In genomic region chr6:119078449-119079287, GRCh38 we compare ENCODE assay signal across 8 cellular contexts. TPM values are rescaled to one million over a fixed set of nuclear protein-coding genes. Genes with fewer than 3 reads are reported as not detected.
DNase-seq lines count a peak whose midpoint lies in the region; ATAC-seq and TF ChIP-seq lines count a peak whose summit lies in the region.

Gene FAM184A, minus strand, starts transcription at chr6:119078664. Its CDS starts 365 bp downstream, at chr6:119078299.

- no peak for TF ChIP-seq POLR2A in testis (IDR thresholded peaks at IDR 0.05)

- intact Hi-C loops in testis (cut with DNase I; ENCODE audit: low total_unique reads), result no loop called here

- TF ChIP-seq CTCF in omental fat pad (IDR thresholded peaks at IDR 0.05) (no peak), testis (IDR thresholded peaks at IDR 0.05) (peak in 2 of 3 experiments; percentile 13)

- no peaks in the 10 kb centered on the region for H3K9me3 ChIP-seq in testis

- CTCF ChIA-PET in activated naive CD4-positive, alpha-beta T cell treated with anti-CD3 and anti-CD28 coated beads, Interleukin-2, amount 10 ng/mL, durations not matched to agents 7 days and 5 days (lab: Charles Lee), result interaction anchor here (0.6 to 1.6 kb wide), 8 partner anchors 11 to 182 kb away, joined by 3 to 9 read pairs (median 4); no protein-coding TSS in a partner anchor

- WGBS in testis, 2 donors, result 0% methylated on average over 7 to 69 of the region's 91 CpGs

- H3K4me3 Mint-ChIP-seq in activated naive CD4-positive, alpha-beta T cell treated with anti-CD3 and anti-CD28 coated beads, Interleukin-2, amount 10 ng/mL, durations not matched to agents 7 days and 5 days, result peak within 1 kb of the TSS; percentile 76

- DNase-seq in DMS79 (lab: John Stamatoyannopoulos, UW) (peak; percentile 63), KBM-7 (peak; percentile 87), SK-MEL-5 (ENCODE audit: low read depth, low spot score) (peak; percentile 50), glomerular visceral epithelial cell (ENCODE audit: extremely low spot score) (peak; percentile 66), omental fat pad (ENCODE audit: low spot score) (peak; percentile 28), testis (peak; percentile 70)
- peak; percentile 85 for DNase-seq in activated naive CD4-positive, alpha-beta T cell treated with anti-CD3 and anti-CD28 coated beads, Interleukin-2, amount 10 ng/mL, durations not matched to agents 7 days and 5 days

- peaks cover 8% of the 10 kb centered on the region for H3K27me3 Mint-ChIP-seq in activated naive CD4-positive, alpha-beta T cell treated with anti-CD3 and anti-CD28 coated beads, Interleukin-2, amount 10 ng/mL, durations not matched to agents 7 days and 5 days

- in situ Hi-C loops in KBM-7 (cut with MboI; ENCODE audit: low pct_unique_long_range_greater_than_20kb, low sequenced_read_pairs), result no loop called here
- in situ Hi-C loops in SK-MEL-5 (cut with HindIII; ENCODE audit: low pct_unique_long_range_greater_than_20kb, low sequenced_read_pairs), result no loop called here

- peak within 1 kb of the TSS; percentile 71 to 87 for H3K27ac ChIP-seq in testis

- H3K27ac Mint-ChIP-seq in activated naive CD4-positive, alpha-beta T cell treated with anti-CD3 and anti-CD28 coated beads, Interleukin-2, amount 10 ng/mL, durations not matched to agents 7 days and 5 days, result peak within 1 kb of the TSS; percentile 81

- ATAC-seq in GM21737 (IDR thresholded peaks at IDR 0.05; ENCODE audit: unreplicated experiment) (peak; percentile 68), omental fat pad (ENCODE audit: low FRiP score) (peak; percentile 87)

- H3K4me1 Mint-ChIP-seq in activated naive CD4-positive, alpha-beta T cell treated with anti-CD3 and anti-CD28 coated beads, Interleukin-2, amount 10 ng/mL, durations not matched to agents 7 days and 5 days, result peaks cover 39% of the 10 kb centered on the region

- no peaks in the 10 kb centered on the region for H3K27me3 ChIP-seq in testis

- H3K4me3 ChIP-seq in testis, result peak within 1 kb of the TSS; percentile 70 to 85

- H3K4me1 ChIP-seq in testis, result no peaks in the 10 kb centered on the region

- peaks cover 14% of the 10 kb centered on the region for H3K9me3 Mint-ChIP-seq in activated naive CD4-positive, alpha-beta T cell treated with anti-CD3 and anti-CD28 coated beads, Interleukin-2, amount 10 ng/mL, durations not matched to agents 7 days and 5 days

- no peaks in the 10 kb centered on the region for H3K36me3 ChIP-seq in testis (ENCODE audit: low read depth, missing control alignments)

- H3K36me3 Mint-ChIP-seq in activated naive CD4-positive, alpha-beta T cell treated with anti-CD3 and anti-CD28 coated beads, Interleukin-2, amount 10 ng/mL, durations not matched to agents 7 days and 5 days, result peaks cover 3% of the 10 kb centered on the region

RNA-seq across cellular contexts. Expression of gene FAM184A, which starts in this region (rescaled TPM):
- 4.1 and 4.7 TPM in 2 replicates for total RNA-seq in SK-MEL-5 (2014; rRNA removed; shearing (Covaris generic))
- polyA plus RNA-seq in SK-MEL-5 (2015; cell fraction: cytosol; rRNA removed), result 2.7 and 3.4 TPM in 2 replicates
- 8.3 and 8.6 TPM in 2 replicates for polyA plus RNA-seq in SK-MEL-5 (2015; cell fraction: nucleus; rRNA removed)
- total RNA-seq in omental fat pad, result 10 to 100 TPM in 1 of 4 donors, 1 to 10 TPM in 3; 3.0 to 14.3 (median 6.3) TPM
- 10 to 100 TPM; 24.3 to 36.3 TPM for total RNA-seq in testis
- polyA plus RNA-seq in testis (ENCODE audit: insufficient read depth, low read depth, low replicate concordance), result 24.0 TPM

Comparison
In these comparisons a context has a peak if more than half of its experiments do, and no peak if none do; other contexts are left out.
1. Peak in every context shown above with its lines: DNase-seq, ATAC-seq, H3K4me3 ChIP-seq and H3K27ac ChIP-seq.
2. DNase-seq: peak in every context shown above with its lines; median percentile 87 in KBM-7; 85 in activated naive CD4-positive, alpha-beta T cell treated with anti-CD3 and anti-CD28 coated beads, Interleukin-2, amount 10 ng/mL, durations not matched to agents 7 days and 5 days; 70 in testis; 66 in glomerular visceral epithelial cell; 63 in DMS79; 50 in SK-MEL-5; 28 in omental fat pad.
3. CTCF ChIP-seq: peak in testis (2 of 3); none in omental fat pad (0 of 3).